ENCODE assay signal across 37 cellular contexts in the genomic region with DNA sequence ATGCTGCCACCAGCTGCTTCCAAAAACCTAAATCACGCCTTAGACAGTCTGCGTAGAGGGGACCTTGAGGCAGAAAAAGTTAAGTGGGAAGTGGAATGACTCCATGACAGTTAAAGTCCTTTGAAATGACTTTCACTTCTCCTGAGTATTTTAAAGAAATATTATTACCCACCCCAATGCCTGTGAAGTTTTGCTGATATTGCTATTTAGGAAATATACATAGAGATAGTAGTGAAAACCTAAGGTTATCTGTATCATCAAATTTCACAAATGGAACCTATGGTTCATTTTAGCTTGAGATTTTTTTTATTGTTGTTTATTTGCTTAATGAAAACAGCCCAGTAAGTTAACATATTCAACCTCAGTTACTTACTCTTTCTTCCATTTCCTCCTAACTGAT.
"Had no signal": no experiment of that assay in that cellular context is flagged by ENCODE, and none has a peak within 500 bp of the region (broad histone marks: within the 10 kb centered on the region; RNA-seq: fewer than 3 reads in every experiment).

No MANE protein-coding gene starts in this region.

- H3K36me3 ChIP-seq: ascending aorta, cardiac muscle cell had no signal

- H3K9me3 ChIP-seq: ascending aorta had no signal

- H3K4me1 Mint-ChIP-seq: activated CD4-positive, alpha-beta T cell treated with anti-CD3 and anti-CD28 coated beads for 36 hours; activated CD4-positive, alpha-beta T cell treated with anti-CD3 and anti-CD28 coated beads, Interleukin-2, amount 10 ng/mL, durations not matched to agents 7 days and 5 days; activated naive CD4-positive, alpha-beta T cell treated with anti-CD3 and anti-CD28 coated beads, Interleukin-2, amount 10 ng/mL, durations not matched to agents 7 days and 5 days; activated naive CD4-positive, alpha-beta T cell treated with anti-CD3 and anti-CD28 coated beads, Interleukin-2, amount 50 U/mL, for 24 hours; activated naive CD8-positive, alpha-beta T cell treated with anti-CD3 and anti-CD28 coated beads, Interleukin-2, amount 10 ng/mL, durations not matched to agents 7 days and 5 days; activated naive CD8-positive, alpha-beta T cell treated with anti-CD3 and anti-CD28 coated beads, Interleukin-2, amount 50 U/mL, for 24 hours; activated T-helper 17 cell treated with anti-CD3 and anti-CD28 coated beads, Interleukin-2, amount 50 U/mL, for 72 hours; central memory CD8-positive, alpha-beta T cell had no signal

- H3K27me3 Mint-ChIP-seq: activated CD4-positive, alpha-beta memory T cell treated with anti-CD3 and anti-CD28 coated beads for 36 hours; activated CD4-positive, alpha-beta T cell treated with anti-CD3 and anti-CD28 coated beads, Interleukin-2, amount 10 ng/mL, durations not matched to agents 7 days and 5 days; activated CD8-positive, alpha-beta T cell treated with anti-CD3 and anti-CD28 coated beads for 36 hours; activated naive CD8-positive, alpha-beta T cell; activated naive CD8-positive, alpha-beta T cell treated with anti-CD3 and anti-CD28 coated beads, Interleukin-2, amount 10 ng/mL, durations not matched to agents 7 days and 5 days; activated naive CD8-positive, alpha-beta T cell treated with anti-CD3 and anti-CD28 coated beads, Interleukin-2, amount 50 U/mL, for 24 hours; brain; central memory CD8-positive, alpha-beta T cell had no signal

- H3K4me3 ChIP-seq: ascending aorta, cardiac muscle cell had no signal

- H3K27ac ChIP-seq: ascending aorta, cardiac muscle cell, VCaP had no signal

- H3K27me3 ChIP-seq: ascending aorta, cardiac muscle cell had no signal

- H3K4me3 Mint-ChIP-seq: activated CD4-positive, alpha-beta memory T cell treated with anti-CD3 and anti-CD28 coated beads for 36 hours; activated CD4-positive, alpha-beta T cell treated with anti-CD3 and anti-CD28 coated beads for 36 hours; activated CD4-positive, alpha-beta T cell treated with anti-CD3 and anti-CD28 coated beads, Interleukin-2, amount 10 ng/mL, durations not matched to agents 7 days and 5 days; activated CD8-positive, alpha-beta T cell treated with anti-CD3 and anti-CD28 coated beads for 36 hours; activated naive CD4-positive, alpha-beta T cell treated with anti-CD3 and anti-CD28 coated beads, Interleukin-2, amount 10 ng/mL, durations not matched to agents 7 days and 5 days; activated naive CD4-positive, alpha-beta T cell treated with anti-CD3 and anti-CD28 coated beads, Interleukin-2, amount 50 U/mL, for 24 hours; activated naive CD8-positive, alpha-beta T cell; activated naive CD8-positive, alpha-beta T cell treated with anti-CD3 and anti-CD28 coated beads, Interleukin-2, amount 10 ng/mL, durations not matched to agents 7 days and 5 days; activated naive CD8-positive, alpha-beta T cell treated with anti-CD3 and anti-CD28 coated beads, Interleukin-2, amount 50 U/mL, for 24 hours; activated T-cell treated with anti-CD3 and anti-CD28 coated beads, Interleukin-2, amount 50 U/mL, for 4 hours; activated T-cell treated with anti-CD3 and anti-CD28 coated beads, Interleukin-2, amount 50 U/mL, for 72 hours; activated T-helper 1 cell treated with anti-CD3 and anti-CD28 coated beads, Interleukin-12 subunit alpha, Interleukin-12 subunit beta, Interleukin-2, Interleukin-4 antibody, amounts not matched to agents 30 ng/mL and 10 ng/mL and 1 ng/mL, durations not matched to agents 14 hours and 24 hours and 36 hours; activated T-helper 17 cell treated with anti-CD3 and anti-CD28 coated beads, Interleukin-2, amount 50 U/mL, for 72 hours; brain; central memory CD8-positive, alpha-beta T cell; T-helper 1 cell treated with Interleukin-12 subunit alpha and Interleukin-12 subunit beta and Interleukin-4 antibody, amounts not matched to agents 30 μg/mL and 1 μg/mL, for 36 hours; T-helper 2 cell treated with Interferon-gamma antibody and Interleukin-4, amounts not matched to agents 5 μg/mL and 100 μg/mL, for 36 hours had no signal

- H3K27ac Mint-ChIP-seq: activated CD4-positive, alpha-beta memory T cell treated with anti-CD3 and anti-CD28 coated beads for 36 hours; activated CD4-positive, alpha-beta T cell treated with anti-CD3 and anti-CD28 coated beads for 36 hours; activated CD4-positive, alpha-beta T cell treated with anti-CD3 and anti-CD28 coated beads, Interleukin-2, amount 10 ng/mL, durations not matched to agents 7 days and 5 days; activated CD8-positive, alpha-beta T cell treated with anti-CD3 and anti-CD28 coated beads for 36 hours; activated naive CD4-positive, alpha-beta T cell treated with anti-CD3 and anti-CD28 coated beads, Interleukin-2, amount 10 ng/mL, durations not matched to agents 7 days and 5 days; activated naive CD4-positive, alpha-beta T cell treated with anti-CD3 and anti-CD28 coated beads, Interleukin-2, amount 50 U/mL, for 24 hours; activated naive CD8-positive, alpha-beta T cell; activated naive CD8-positive, alpha-beta T cell treated with anti-CD3 and anti-CD28 coated beads, Interleukin-2, amount 10 ng/mL, durations not matched to agents 7 days and 5 days; activated naive CD8-positive, alpha-beta T cell treated with anti-CD3 and anti-CD28 coated beads, Interleukin-2, amount 50 U/mL, for 24 hours; activated T-cell treated with anti-CD3 and anti-CD28 coated beads, Interleukin-2, amount 50 U/mL, for 72 hours; activated T-helper 1 cell treated with anti-CD3 and anti-CD28 coated beads, Interleukin-12 subunit alpha, Interleukin-12 subunit beta, Interleukin-2, Interleukin-4 antibody, amounts not matched to agents 30 ng/mL and 10 ng/mL and 1 ng/mL, durations not matched to agents 14 hours and 24 hours and 36 hours; activated T-helper 17 cell treated with anti-CD3 and anti-CD28 coated beads, Interleukin-2, amount 50 U/mL, for 72 hours; T-helper 1 cell treated with Interleukin-12 subunit alpha and Interleukin-12 subunit beta and Interleukin-4 antibody, amounts not matched to agents 30 μg/mL and 1 μg/mL, for 36 hours; T-helper 2 cell treated with Interferon-gamma antibody and Interleukin-4, amounts not matched to agents 5 μg/mL and 100 μg/mL, for 36 hours had no signal

- ATAC-seq: activated CD4-positive, alpha-beta T cell treated with anti-CD3 and anti-CD28 coated beads for 36 hours; activated CD4-positive, CD25-positive, alpha-beta regulatory T cell treated with anti-CD3 and anti-CD28 coated beads, Interleukin-2, amount 50 U/mL, for 24 hours; activated CD8-positive, alpha-beta T cell treated with anti-CD3 and anti-CD28 coated beads for 36 hours; activated naive CD8-positive, alpha-beta T cell treated with anti-CD3 and anti-CD28 coated beads, Interleukin-2, amount 50 U/mL, for 24 hours; activated T-cell treated with anti-CD3 and anti-CD28 coated beads, Interleukin-2, amount 50 U/mL, for 4 hours; activated T-cell treated with anti-CD3 and anti-CD28 coated beads, Interleukin-2, amount 50 U/mL, for 72 hours; activated T-helper 17 cell treated with anti-CD3 and anti-CD28 coated beads, Interleukin-2, amount 50 U/mL, for 72 hours had no signal

- H3K4me1 ChIP-seq: ascending aorta had no signal

- DNase-seq: activated CD4-positive, alpha-beta memory T cell treated with anti-CD3 and anti-CD28 coated beads for 36 hours; activated CD4-positive, alpha-beta T cell treated with anti-CD3 and anti-CD28 coated beads for 1 hour; activated CD4-positive, alpha-beta T cell treated with anti-CD3 and anti-CD28 coated beads for 36 hours; activated CD4-positive, alpha-beta T cell treated with anti-CD3 and anti-CD28 coated beads for 48 hours; activated CD4-positive, alpha-beta T cell treated with anti-CD3 and anti-CD28 coated beads, Interleukin-2, amount 10 ng/mL, durations not matched to agents 7 days and 5 days; activated CD4-positive, CD25-positive, alpha-beta regulatory T cell; activated CD8-positive, alpha-beta memory T cell treated with anti-CD3 and anti-CD28 coated beads, Interleukin-2, amount 50 U/mL, for 4 hours; activated CD8-positive, alpha-beta T cell treated with anti-CD3 and anti-CD28 coated beads for 36 hours; activated effector memory CD4-positive, alpha-beta T cell treated with anti-CD3 and anti-CD28 coated beads, Interleukin-2, amount 50 U/mL, for 16 hours; activated naive CD4-positive, alpha-beta T cell treated with anti-CD3 and anti-CD28 coated beads, Interleukin-2, amount 10 ng/mL, durations not matched to agents 7 days and 5 days; activated naive CD4-positive, alpha-beta T cell treated with Interleukin-2 at 50 U/mL for 16 hours; activated naive CD8-positive, alpha-beta T cell treated with anti-CD3 and anti-CD28 coated beads, Interleukin-2, amount 10 ng/mL, durations not matched to agents 7 days and 5 days; activated naive CD8-positive, alpha-beta T cell treated with anti-CD3 and anti-CD28 coated beads, Interleukin-2, amount 50 U/mL, for 24 hours; activated T-cell treated with anti-CD3 and anti-CD28 coated beads for 4 hours; activated T-cell treated with anti-CD3 and anti-CD28 coated beads, Interleukin-2, amount 50 U/mL, for 1 hour; activated T-cell treated with anti-CD3 and anti-CD28 coated beads, Interleukin-2, amount 50 U/mL, for 4 hours; activated T-cell treated with anti-CD3 and anti-CD28 coated beads, Interleukin-2, amount 50 U/mL, for 72 hours; amygdala; anterior cingulate cortex; caudate nucleus; cerebellar nuclear complex; T-helper 2 cell; T-helper 9 cell had no signal

- H3K36me3 Mint-ChIP-seq: activated CD4-positive, alpha-beta memory T cell treated with anti-CD3 and anti-CD28 coated beads for 36 hours; activated naive CD4-positive, alpha-beta T cell treated with anti-CD3 and anti-CD28 coated beads, Interleukin-2, amount 10 ng/mL, durations not matched to agents 7 days and 5 days; activated naive CD4-positive, alpha-beta T cell treated with anti-CD3 and anti-CD28 coated beads, Interleukin-2, amount 50 U/mL, for 24 hours; activated naive CD8-positive, alpha-beta T cell; activated naive CD8-positive, alpha-beta T cell treated with anti-CD3 and anti-CD28 coated beads, Interleukin-2, amount 10 ng/mL, durations not matched to agents 7 days and 5 days; brain had no signal

- H3K9me3 Mint-ChIP-seq: activated CD4-positive, alpha-beta memory T cell treated with anti-CD3 and anti-CD28 coated beads for 36 hours; activated CD4-positive, alpha-beta T cell treated with anti-CD3 and anti-CD28 coated beads, Interleukin-2, amount 10 ng/mL, durations not matched to agents 7 days and 5 days; activated CD8-positive, alpha-beta T cell treated with anti-CD3 and anti-CD28 coated beads for 36 hours; activated naive CD4-positive, alpha-beta T cell treated with anti-CD3 and anti-CD28 coated beads, Interleukin-2, amount 10 ng/mL, durations not matched to agents 7 days and 5 days; activated naive CD4-positive, alpha-beta T cell treated with anti-CD3 and anti-CD28 coated beads, Interleukin-2, amount 50 U/mL, for 24 hours; activated naive CD8-positive, alpha-beta T cell treated with anti-CD3 and anti-CD28 coated beads, Interleukin-2, amount 10 ng/mL, durations not matched to agents 7 days and 5 days; activated naive CD8-positive, alpha-beta T cell treated with anti-CD3 and anti-CD28 coated beads, Interleukin-2, amount 50 U/mL, for 24 hours; activated T-cell treated with anti-CD3 and anti-CD28 coated beads, Interleukin-2, amount 50 U/mL, for 4 hours; activated T-cell treated with anti-CD3 and anti-CD28 coated beads, Interleukin-2, amount 50 U/mL, for 72 hours; activated T-helper 1 cell treated with anti-CD3 and anti-CD28 coated beads, Interleukin-12 subunit alpha, Interleukin-12 subunit beta, Interleukin-2, Interleukin-4 antibody, amounts not matched to agents 30 ng/mL and 10 ng/mL and 1 ng/mL, durations not matched to agents 14 hours and 24 hours and 36 hours; activated T-helper 17 cell treated with anti-CD3 and anti-CD28 coated beads, Interleukin-2, amount 50 U/mL, for 72 hours; brain; central memory CD8-positive, alpha-beta T cell; T-helper 1 cell treated with Interleukin-12 subunit alpha and Interleukin-12 subunit beta and Interleukin-4 antibody, amounts not matched to agents 30 μg/mL and 1 μg/mL, for 36 hours; T-helper 2 cell treated with Interferon-gamma antibody and Interleukin-4, amounts not matched to agents 5 μg/mL and 100 μg/mL, for 36 hours had no signal

- FAIRE-seq: bronchial epithelial cell, TTC549 had no signal
